ENCODE assay signal across 9 cellular contexts in the genomic region with DNA sequence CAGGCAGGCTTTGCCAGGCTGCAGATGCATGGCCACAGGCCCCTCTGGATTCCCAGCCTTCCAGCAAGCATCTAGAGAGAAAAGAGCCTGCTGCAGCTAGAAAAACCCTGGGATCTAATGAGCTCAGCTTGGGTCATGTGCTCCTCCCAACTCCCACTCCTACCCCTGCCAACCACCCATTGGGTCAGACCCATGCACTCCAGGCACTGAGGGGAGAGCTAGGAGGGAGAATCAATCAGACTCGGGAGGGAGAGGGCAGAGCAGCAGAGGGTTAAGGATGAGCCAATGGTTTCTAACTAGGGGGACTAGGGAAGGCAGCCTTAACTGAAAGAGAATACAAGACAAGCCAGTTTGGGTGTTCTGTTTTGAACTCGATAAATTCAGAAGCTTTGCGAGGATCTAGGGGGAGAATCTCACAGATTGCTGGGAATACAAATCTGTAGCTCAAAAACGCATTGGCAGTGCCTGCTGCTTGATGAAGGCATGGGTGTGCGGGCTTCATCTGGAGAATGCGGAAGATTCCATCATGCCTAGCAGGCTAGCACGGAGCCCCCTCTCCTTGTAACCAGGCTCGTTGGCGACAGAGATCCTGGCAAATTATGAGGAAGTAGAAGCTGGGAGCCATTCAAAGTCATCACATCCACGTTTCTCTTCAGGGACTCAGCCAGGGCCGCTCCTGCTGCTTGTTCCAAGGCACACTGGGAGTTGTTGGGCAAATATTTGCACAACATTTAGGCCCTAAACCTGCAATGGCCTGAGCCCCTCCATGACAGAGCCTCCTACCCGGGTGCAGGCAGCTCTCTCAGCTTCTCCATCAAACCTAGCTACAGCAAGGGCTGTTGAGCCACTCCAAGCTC. TPM values are rescaled to one million over a fixed set of nuclear protein-coding genes. Genes with fewer than 3 reads are reported as not detected.
DNase-seq lines count a peak whose midpoint lies in the region; ATAC-seq and TF ChIP-seq lines count a peak whose summit lies in the region.
"Had no signal": no experiment of that assay in that cellular context is flagged by ENCODE, and none has a peak within 500 bp of the region (broad histone marks: within the 10 kb centered on the region; RNA-seq: fewer than 3 reads in every experiment).

No MANE protein-coding gene starts in this region.

- no peaks in the 10 kb centered on the region for H3K27me3 ChIP-seq in heart left ventricle
- no peaks in the 10 kb centered on the region for H3K27me3 ChIP-seq in adrenal gland
- H3K27me3 ChIP-seq in uterus, result no peaks in the 10 kb centered on the region

- H3K9me3 ChIP-seq in heart left ventricle (no peaks in the 10 kb centered on the region), adrenal gland (replicated peaks in 1 of 3) (no peaks in the 10 kb centered on the region), uterus (no peaks in the 10 kb centered on the region)

- ATAC-seq in heart left ventricle (no peak), Right ventricle myocardium superior (ENCODE audit: poor library complexity) (no peak), HG02623 (IDR thresholded peaks at IDR 0.05; ENCODE audit: unreplicated experiment) (no peak)

- H3K36me3 ChIP-seq in heart left ventricle (no peaks in the 10 kb centered on the region), adrenal gland (replicated peaks in 1 of 2) (no peaks in the 10 kb centered on the region), uterus (no peaks in the 10 kb centered on the region)

- H3K4me1 ChIP-seq in heart left ventricle (peaks cover 5 to 72% (median 28%) of the 10 kb centered on the region in 12 donors), adrenal gland (replicated peaks in 1 of 2) (peaks cover 20 to 35% of the 10 kb centered on the region in 2 donors), uterus (peaks cover 0 to 12% of the 10 kb centered on the region in 2 donors)

- no peak for DNase-seq in heart left ventricle
- no peak for DNase-seq in Right ventricle myocardium superior
- DNase-seq in adrenal gland, result no peak
- DNase-seq in mesenteric fat pad (ENCODE audit: low spot score), result peak; percentile 78
- DNase-seq in uterus, result no peak
- DNase-seq in SW 1271 (lab: John Stamatoyannopoulos, UW), result no peak
- DNase-seq in occipital lobe (lab: John Stamatoyannopoulos, UW), result no peak
- DNase-seq: NCI-H2081 treated with DMSO at 0.1 percent for 48 hours had no signal

- H3K4me3 ChIP-seq in heart left ventricle, result no peak overlapping the region
- no peak overlapping the region for H3K4me3 ChIP-seq in adrenal gland
- no peak overlapping the region for H3K4me3 ChIP-seq in uterus

- TF ChIP-seq POLR2A in heart left ventricle (IDR thresholded peaks at IDR 0.05) (no peak), adrenal gland (IDR thresholded peaks at IDR 0.05) (no peak), uterus (IDR thresholded peaks at IDR 0.05) (no peak)

- H3K27ac ChIP-seq in heart left ventricle (peak overlapping the region in 11 of 12 donors; percentile 31 to 91 (median 74)), adrenal gland (peak overlapping the region in 3 of 5 donors; percentile 85 to 95 (median 87)), uterus (peak overlapping the region; percentile 82 to 83)

- WGBS in heart left ventricle, 4 donors, result 71 to 82% (median 81%) methylated on average over 12 of the region's 12 CpGs
- WGBS in adrenal gland, 4 donors, result 85 to 94% (median 88%) methylated on average over 12 of the region's 12 CpGs

- TF ChIP-seq CTCF in heart left ventricle (IDR thresholded peaks at IDR 0.05) (no peak), adrenal gland (IDR thresholded peaks at IDR 0.05) (no peak), uterus (IDR thresholded peaks at IDR 0.05) (no peak)

- intact Hi-C loops in heart left ventricle (cut with DNase I), result loop anchor here in 2 of 10 donors (5.0 kb wide), 2 partner anchors 88 to 193 kb away; no protein-coding TSS in a partner anchor
- intact Hi-C loops in Right ventricle myocardium superior (cut with DNase I), result no loop called here
- intact Hi-C loops in adrenal gland (cut with DNase I), result loop anchor here in 1 of 2 donors (5.0 kb wide), 1 partner anchor 58 kb away; no protein-coding TSS in a partner anchor
- intact Hi-C loops in uterus (cut with DNase I; ENCODE audit: low total_unique reads), result loop anchor here (10.0 kb wide), 1 partner anchor 85 kb away; no protein-coding TSS in a partner anchor

RNA-seq across cellular contexts. Expression of a gene that starts 56.4 kb away (rescaled TPM):
- total RNA-seq in heart left ventricle (1 to 10 TPM in 8 of 9 donors, under 1 TPM in 1; 0.95 to 4.9 (median 2.9) TPM), Right ventricle myocardium superior (2.5 TPM), adrenal gland (1 to 10 TPM; 1.0 to 9.4 (median 8.0) TPM), mesenteric fat pad (5.8 TPM), uterus (10 to 100 TPM in 2 of 4 donors, 1 to 10 TPM in 1, under 1 TPM in 1; 0.51 to 14.7 (median 10.9) TPM), occipital lobe (12.0 TPM)
- polyA plus RNA-seq in heart left ventricle (1 to 10 TPM; 4.1 to 7.1 TPM), adrenal gland (10 to 100 TPM in 2 of 3 donors, 1 to 10 TPM in 1; 7.7 to 31.2 (median 13.4) TPM)
